Comparison of ENCODE assay signal across 1 cellular context in genomic region chr4:174283507-174284180, GRCh38.
A peak's percentile ranks its signal among the peaks of the same experiment; 100 is the strongest.
TF ChIP-seq lines count a peak whose summit lies in the region.

Gene CEP44 (plus strand): TSS chr4:174283911. CDS start chr4:174299122, 15,211 bp downstream.
Gene FBXO8 (minus strand): TSS chr4:174283667. CDS start chr4:174263092, 20,575 bp downstream.

TF ChIP-seq in HEK293, 187 proteins besides CTCF, POLR2A, EP300 and RAD21 (continued from another document and continues in another):
- no peak for TF ChIP-seq ZBTB44 (tag by site-specific recombination; IDR thresholded peaks at IDR 0.05)
- TF ChIP-seq ZBTB21 (tag by site-specific recombination; IDR thresholded peaks at IDR 0.05): peak; percentile 90
- TF ChIP-seq ZNF707 (tag by site-specific recombination; IDR thresholded peaks at IDR 0.05): no peak
- no peak for TF ChIP-seq ZNF610 (tag by site-specific recombination; IDR thresholded peaks at IDR 0.05; ENCODE audit: borderline replicate concordance)
- peak; percentile 37; the same call in 1 of the 2 replicates for TF ChIP-seq ZBTB20 (tag by site-specific recombination; IDR thresholded peaks at IDR 0.05)
- TF ChIP-seq ZNF555 (tag by site-specific recombination; conservative IDR thresholded peaks at IDR 0.05): no peak
- TF ChIP-seq ATF2 (tag by site-specific recombination; IDR thresholded peaks at IDR 0.05; ENCODE audit: low read depth): 0 out of 2 replicates have a peak, but pooled peaks have one; percentile 35
- peak; percentile 39; the same call in 1 of the 2 replicates for TF ChIP-seq ZNF335 (tag by site-specific recombination; conservative IDR thresholded peaks at IDR 0.05)
- TF ChIP-seq ZNF549 (tag by site-specific recombination; IDR thresholded peaks at IDR 0.05): no peak
- TF ChIP-seq ZNF473 (tag by site-specific recombination; IDR thresholded peaks at IDR 0.05): no peak
- no peak for TF ChIP-seq ZNF585B (tag by site-specific recombination; IDR thresholded peaks at IDR 0.05)
- no peak for TF ChIP-seq ZNF214 (tag by site-specific recombination; IDR thresholded peaks at IDR 0.05; ENCODE audit: borderline replicate concordance)
- TF ChIP-seq TSHZ1 (tag by site-specific recombination; IDR thresholded peaks at IDR 0.05; ENCODE audit: borderline replicate concordance): 0 out of 2 replicates have a peak, but pooled peaks have one; percentile 18
- peak; percentile 94 for TF ChIP-seq TRIM28 (IDR thresholded peaks at IDR 0.05; ENCODE audit: borderline replicate concordance, low read length)
- no peak for TF ChIP-seq ZNF391 (tag by site-specific recombination; IDR thresholded peaks at IDR 0.05; ENCODE audit: borderline replicate concordance, low read depth)
- TF ChIP-seq YY2 (tag by site-specific recombination; IDR thresholded peaks at IDR 0.05): no peak
- peak; percentile 80 for TF ChIP-seq ZNF2 (tag by site-specific recombination; IDR thresholded peaks at IDR 0.05)
- no peak for TF ChIP-seq ZNF449 (tag by site-specific recombination; IDR thresholded peaks at IDR 0.05)
- TF ChIP-seq ZNF521 (tag by site-specific recombination; IDR thresholded peaks at IDR 0.05): no peak
- TF ChIP-seq KLF1 (tag by site-specific recombination; IDR thresholded peaks at IDR 0.05): no peak
- no peak for TF ChIP-seq ZNF677 (tag by site-specific recombination; IDR thresholded peaks at IDR 0.05)
- peak; percentile 81; the same call in 1 of the 2 replicates for TF ChIP-seq ZBTB1 (tag by site-specific recombination; IDR thresholded peaks at IDR 0.05)
- peak; percentile 74 for TF ChIP-seq SP7 (tag by site-specific recombination; IDR thresholded peaks at IDR 0.05)
- no peak for TF ChIP-seq SCRT1 (tag by site-specific recombination; IDR thresholded peaks at IDR 0.05; ENCODE audit: borderline replicate concordance)
- no peak for TF ChIP-seq ZNF266 (tag by site-specific recombination; IDR thresholded peaks at IDR 0.05; ENCODE audit: low read depth)
- TF ChIP-seq ZNF654 (tag by site-specific recombination; IDR thresholded peaks at IDR 0.05; ENCODE audit: low read depth): no peak
- TF ChIP-seq GFI1B (tag by site-specific recombination; IDR thresholded peaks at IDR 0.05): no peak
- TF ChIP-seq ZNF830 (tag by site-specific recombination; IDR thresholded peaks at IDR 0.05; ENCODE audit: low read depth): no peak
- 0 out of 2 replicates have a peak, but pooled peaks have one; percentile 6 for TF ChIP-seq ZNF121 (tag by site-specific recombination; IDR thresholded peaks at IDR 0.05)
- TF ChIP-seq ZNF571 (tag by site-specific recombination; IDR thresholded peaks at IDR 0.05): no peak
- TF ChIP-seq ZNF510 (tag by site-specific recombination; IDR thresholded peaks at IDR 0.05; ENCODE audit: insufficient replicate concordance): no peak
- no peak for TF ChIP-seq HOXA7 (CRISPR knock-in tag; IDR thresholded peaks at IDR 0.05; ENCODE audit: borderline replicate concordance)
- TF ChIP-seq OVOL3 (tag by site-specific recombination; IDR thresholded peaks at IDR 0.05): peak; percentile 76
- TF ChIP-seq ZNF514 (tag by site-specific recombination; IDR thresholded peaks at IDR 0.05): no peak
- TF ChIP-seq BCL6B (tag by site-specific recombination; IDR thresholded peaks at IDR 0.05): no peak
- no peak for TF ChIP-seq ZNF140 (tag by site-specific recombination; IDR thresholded peaks at IDR 0.05)
- TF ChIP-seq ZFHX2 (tag by site-specific recombination; conservative IDR thresholded peaks at IDR 0.05): no peak
- TF ChIP-seq ZNF157 (tag by site-specific recombination; IDR thresholded peaks at IDR 0.05): no peak
- TF ChIP-seq ZNF26 (tag by site-specific recombination; IDR thresholded peaks at IDR 0.05): no peak
- TF ChIP-seq ZNF416 (tag by site-specific recombination; IDR thresholded peaks at IDR 0.05): no peak
- TF ChIP-seq KLF17 (tag by site-specific recombination; IDR thresholded peaks at IDR 0.05): peak; percentile 67; the same call in 1 of the 2 replicates
- TF ChIP-seq SCRT2 (tag by site-specific recombination; IDR thresholded peaks at IDR 0.05): no peak
- TF ChIP-seq KLF7 (tag by site-specific recombination; IDR thresholded peaks at IDR 0.05; ENCODE audit: borderline replicate concordance): no peak
- no peak for TF ChIP-seq ZNF398 (tag by site-specific recombination; IDR thresholded peaks at IDR 0.05)
- no peak for TF ChIP-seq ZFP3 (tag by site-specific recombination; IDR thresholded peaks at IDR 0.05; ENCODE audit: low read depth)
- TF ChIP-seq ZNF37A (tag by site-specific recombination; IDR thresholded peaks at IDR 0.05): no peak
- TF ChIP-seq ZNF513 (tag by site-specific recombination; IDR thresholded peaks at IDR 0.05): no peak
- TF ChIP-seq ZBTB8A (tag by site-specific recombination; IDR thresholded peaks at IDR 0.05): peak; percentile 84
- no peak for TF ChIP-seq ZNF626 (tag by site-specific recombination; IDR thresholded peaks at IDR 0.05)
- TF ChIP-seq SP2 (tag by site-specific recombination; IDR thresholded peaks at IDR 0.05): peak; percentile 41
- TF ChIP-seq ZBTB26 (tag by site-specific recombination; optimal IDR thresholded peaks at IDR 0.05): peak; percentile 23
- TF ChIP-seq ZNF221 (tag by site-specific recombination; IDR thresholded peaks at IDR 0.05; ENCODE audit: borderline replicate concordance): no peak
- no peak for TF ChIP-seq SETDB1 (IDR thresholded peaks at IDR 0.05; ENCODE audit: insufficient read length, low read length)
